ENCODE assay signal across 26 cellular contexts in genomic region chr6:48099713-48100675, GRCh38. TPM values are rescaled to one million over a fixed set of nuclear protein-coding genes. Genes with fewer than 3 reads are reported as not detected.
A peak's percentile ranks its signal among the peaks of the same experiment; 100 is the strongest.
DNase-seq lines count a peak whose midpoint lies in the region; ATAC-seq, FAIRE-seq and TF ChIP-seq lines count a peak whose summit lies in the region.
"Had no signal": no experiment of that assay in that cellular context is flagged by ENCODE, and none has a peak within 500 bp of the region (broad histone marks: within the 10 kb centered on the region; RNA-seq: fewer than 3 reads in every experiment).

No MANE protein-coding gene starts in this region.

- H3K27me3 ChIP-seq in SK-N-SH (ENCODE audit: insufficient read depth) = no peaks in the 10 kb centered on the region
- H3K27me3 ChIP-seq in HepG2 (ENCODE audit: control insufficient read depth in 1 of 2, insufficient read depth in 2 of 2, low read length in 2 of 2) = no peaks in the 10 kb centered on the region
- H3K27me3 ChIP-seq in pancreas = no peaks in the 10 kb centered on the region
- H3K27me3 ChIP-seq: left lung, SJSA1, stomach, thyroid gland had no signal

- TF ChIP-seq POLR2A in HepG2 (IDR thresholded peaks at IDR 0.05; ENCODE audit: insufficient read depth in 1 of 2, low read depth in 2 of 2, low read length in 2 of 2) = no peak

- intact Hi-C loops in HepG2 (cut with micrococcal nuclease; ENCODE audit: unreplicated experiment) (no loop called here), pancreas (cut with DNase I) (no loop called here)

- no peaks in the 10 kb centered on the region for H3K9me2 ChIP-seq in SK-N-SH

- TF ChIP-seq RAD21 in SK-N-SH (IDR thresholded peaks at IDR 0.05; ENCODE audit: low read length) = no peak
- no peak for TF ChIP-seq RAD21 in HepG2 (CRISPR knock-in tag; IDR thresholded peaks at IDR 0.05)

- H3K36me3 ChIP-seq in SK-N-SH (replicated peaks in 1 of 2; ENCODE audit: control insufficient read depth in 1 of 2, insufficient read depth in 2 of 2, low read length in 1 of 2) (peaks cover 3 to 11% of the 10 kb centered on the region in 2 experiments), HepG2 (replicated peaks in 1 of 2; ENCODE audit: control insufficient read depth in 1 of 2, insufficient read depth in 2 of 2, low read length in 2 of 2) (peaks cover 5 to 26% of the 10 kb centered on the region in 2 experiments), pancreas (no peaks in the 10 kb centered on the region)
- H3K36me3 ChIP-seq: left lung, SJSA1, stomach, thyroid gland had no signal

- no peak for TF ChIP-seq CTCF in SK-N-SH (IDR thresholded peaks at IDR 0.05)
- no peak for TF ChIP-seq CTCF in HepG2 (CRISPR knock-in tag; IDR thresholded peaks at IDR 0.05)
- TF ChIP-seq CTCF in pancreas (IDR thresholded peaks at IDR 0.05) = no peak

- DNase-seq in GM18507 (ENCODE audit: extremely low spot score, insufficient read length, low read depth) (no peak), SK-N-SH (no peak), HepG2 (ENCODE audit: low spot score) (no peak), pancreas (no peak)
- no peak for DNase-seq in effector CD4-positive, alpha-beta T cell
- DNase-seq: ACHN; activated CD4-positive, CD25-positive, alpha-beta regulatory T cell treated with anti-CD3 and anti-CD28 coated beads, Interleukin-2, amount 50 U/mL, for 72 hours; activated effector memory CD4-positive, alpha-beta T cell treated with anti-CD3 and anti-CD28 coated beads, Interleukin-2, amount 50 U/mL, for 16 hours; activated naive CD8-positive, alpha-beta T cell treated with anti-CD3 and anti-CD28 coated beads for 36 hours; aorta; naive B cell; NCI-H1105; NCI-H345; NCI-H82; occipital lobe; RPMI8226; stimulated activated CD8-positive, alpha-beta memory T cell treated with anti-CD3 and anti-CD28 coated beads, Interleukin-4, amount 100 ng/mL, for 48 hours; stomach had no signal

- BruUV-seq in HepG2 (replicated peaks; lab: Mats Ljungman, UMichigan) = TSS peak; percentile 1

- H3K27ac ChIP-seq in SK-N-SH (ENCODE audit: low read depth in 2 of 2, low read length in 1 of 2) = peak overlapping the region; percentile 55 to 58
- H3K27ac ChIP-seq in HepG2 (ENCODE audit: extremely low read length, insufficient read depth, low read length) = no peak overlapping the region
- H3K27ac ChIP-seq in pancreas = no peak overlapping the region
- H3K27ac ChIP-seq: SJSA1, skin epidermis, stomach, thyroid gland had no signal

- H3K79me2 ChIP-seq in SK-N-SH (ENCODE audit: insufficient read depth) (peaks cover 85% of the 10 kb centered on the region), HepG2 (ENCODE audit: insufficient read depth, low read length) (peaks cover 86% of the 10 kb centered on the region)

- peak overlapping the region; percentile 43 for H3K4me2 ChIP-seq in SK-N-SH
- no peak overlapping the region for H3K4me2 ChIP-seq in HepG2 (ENCODE audit: low read depth, low read length)
- H3K4me2 ChIP-seq: GM23338 had no signal

- H3K9me3 ChIP-seq in SK-N-SH (no peaks in the 10 kb centered on the region), HepG2 (ENCODE audit: low read length) (no peaks in the 10 kb centered on the region), pancreas (no peaks in the 10 kb centered on the region)
- H3K9me3 ChIP-seq: left lung, SJSA1, stomach, thyroid gland had no signal

- POLR2A ChIA-PET in SK-N-SH (lab: Yijun Ruan, JAX) (no interaction called here), HepG2 (lab: Yijun Ruan, JAX) (no interaction called here)

- H2AFZ ChIP-seq in SK-N-SH (ENCODE audit: low read depth) (peak overlapping the region; percentile 44; the same call in 1 of the 2 replicates), HepG2 (ENCODE audit: low read length) (no peak overlapping the region)
- H2AFZ ChIP-seq: GM23338 had no signal

- CTCF ChIA-PET in SK-N-SH (lab: Yijun Ruan, JAX) = interaction anchor here (1.2 kb wide), 1 partner anchor 12 kb away, joined by 3 read pairs; no protein-coding TSS in a partner anchor
- CTCF ChIA-PET in HepG2 (lab: Yijun Ruan, JAX; ENCODE audit: low intra/inter-chr PET ratio, low total read pairs) = no interaction called here

- H3K9ac ChIP-seq in SK-N-SH (peak overlapping the region; percentile 30), HepG2 (ENCODE audit: insufficient read depth, low read depth, low read length) (no peak overlapping the region)

- peak; percentile 36 for ATAC-seq in HG02610 (IDR thresholded peaks at IDR 0.05; ENCODE audit: unreplicated experiment)
- ATAC-seq in HepG2 = no peak
- no peak for ATAC-seq in HG02840 (IDR thresholded peaks at IDR 0.05; ENCODE audit: low FRiP score, unreplicated experiment)
- no peak for ATAC-seq in pancreas
- ATAC-seq: GM23338, K562, left lung had no signal

- 21% methylated on average over 4 of the region's 4 CpGs for WGBS in SK-N-SH (ENCODE audit: low lambda C conversion rate)
- WGBS in HepG2 (ENCODE audit: low lambda C conversion rate) = 87% methylated on average over 4 of the region's 4 CpGs
- 32 to 46% methylated on average over 4 of the region's 4 CpGs for WGBS in pancreas, 2 donors

- H3F3A ChIP-seq in SK-N-SH (replicated peaks; ENCODE audit: insufficient read depth) = peaks cover 13% of the 10 kb centered on the region

- peaks cover 3% of the 10 kb centered on the region; the same call in 1 of the 2 replicates for H4K20me1 ChIP-seq in SK-N-SH (ENCODE audit: insufficient read depth)
- H4K20me1 ChIP-seq in HepG2 (ENCODE audit: insufficient read depth, low read length) = peaks cover 63% of the 10 kb centered on the region

- peak overlapping the region in 1 of 2 experiments; percentile 11; a peak in 1 of 4 replicates for H3K4me3 ChIP-seq in SK-N-SH (ENCODE audit: low read depth in 2 of 2, low read length in 1 of 2)
- H3K4me3 ChIP-seq in HepG2 (replicated peaks in 1 of 3; ENCODE audit: insufficient read depth in 1 of 3, low read depth in 2 of 3, low read length in 3 of 3) = no peak overlapping the region
- H3K4me3 ChIP-seq in pancreas = no peak overlapping the region
- H3K4me3 ChIP-seq: GM23338, K562, left lung, SJSA1, skin epidermis, stomach, thyroid gland had no signal

- TF ChIP-seq EP300 in SK-N-SH (IDR thresholded peaks at IDR 0.05; ENCODE audit: borderline replicate concordance in 1 of 2, low read depth in 1 of 2, low read length in 1 of 2) (no peak), HepG2 (IDR thresholded peaks at IDR 0.05; ENCODE audit: low read depth in 2 of 2, low read length in 2 of 2) (no peak), HepG2 (CRISPR knock-in tag; IDR thresholded peaks at IDR 0.05; ENCODE audit: borderline replicate concordance) (no peak)

- H3K4me1 ChIP-seq in SK-N-SH (ENCODE audit: control insufficient read depth in 1 of 2, insufficient read depth in 2 of 2, low read depth in 1 of 2, low read length in 1 of 2) (peaks cover 0 to 7% of the 10 kb centered on the region in 2 experiments; a peak in 2 of 4 replicates), HepG2 (ENCODE audit: insufficient read depth, low read length) (peaks cover 57% of the 10 kb centered on the region), pancreas (no peaks in the 10 kb centered on the region)
- H3K4me1 ChIP-seq: left lung, stomach, thyroid gland had no signal

- in situ Hi-C loops in HepG2 (cut with HindIII; ENCODE audit: extremely low pct_ligation_motif_present, low pct_unique_long_range_greater_than_20kb) = no loop called here

- FAIRE-seq in GM18507 (lab: Jason Lieb, UNC) (peak; percentile 18), HepG2 (lab: Jason Lieb, UNC) (no peak), pancreas (lab: Jason Lieb, UNC) (no peak)
- FAIRE-seq: K562 had no signal

TF ChIP-seq in SK-N-SH, 30 proteins besides CTCF, POLR2A, EP300 and RAD21 (continues in another document):
- TF ChIP-seq GATA2 (CRISPR knock-in tag; IDR thresholded peaks at IDR 0.05) (no peak), SMC3 (IDR thresholded peaks at IDR 0.05; ENCODE audit: low read depth, low read length) (no peak), POLR2AphosphoS5 (IDR thresholded peaks at IDR 0.05; ENCODE audit: low read depth, low read length) (no peak), NFIC (IDR thresholded peaks at IDR 0.05; ENCODE audit: borderline replicate concordance) (no peak)

RNA-seq across cellular contexts. Expression of gene PTCHD4, which starts 11.0 kb away (rescaled TPM):
- polyA plus RNA-seq in SK-N-SH (2012; rRNA removed) (4.0 and 5.1 TPM in 2 replicates), HepG2 (2011; rRNA removed) (21.9 and 28.4 TPM in 2 replicates), pancreas (under 1 TPM; 0.16 to 0.19 TPM)
- polyA plus RNA-seq in SK-N-SH (2012; cell fraction: cytosol; rRNA removed) = 5.0 and 5.2 TPM in 2 replicates
- polyA plus RNA-seq in SK-N-SH (2012; cell fraction: nucleus; rRNA removed) = 2.4 and 4.7 TPM in 2 replicates
- total RNA-seq in HepG2 (2016; rRNA removed; fragmentation: Illumina TruSeq; extraction: Trizol) (32.9 and 35.7 TPM in 2 replicates), pancreas (under 1 TPM; 0.06 to 0.59 (median 0.22) TPM)
- 18.0 and 20.6 TPM in 2 replicates for total RNA-seq in HepG2 (2016; cell fraction: cytosol; rRNA removed; fragmentation: Illumina TruSeq; extraction: Trizol; ENCODE audit: low read depth)
- 30.6 and 34.3 TPM in 2 replicates for total RNA-seq in HepG2 (2016; cell fraction: insoluble cytoplasmic fraction; rRNA removed; fragmentation: Illumina TruSeq; extraction: Trizol)
- 26.1 and 27.2 TPM in 2 replicates for total RNA-seq in HepG2 (2016; cell fraction: membrane; rRNA removed; fragmentation: Illumina TruSeq; extraction: Trizol)
- 48.1 and 50.6 TPM in 2 replicates for total RNA-seq in HepG2 (2016; cell fraction: nucleus; rRNA removed; fragmentation: Illumina TruSeq; extraction: Trizol)
- polyA plus RNA-seq in HepG2 (2011; cell fraction: cytosol; rRNA removed) = 16.5 and 20.5 TPM in 2 replicates
- polyA plus RNA-seq in HepG2 (2011; cell fraction: nucleus; rRNA removed) = 18.5 and 20.8 TPM in 2 replicates
- polyA plus RNA-seq in HepG2 (2012) = 15.1 and 20.3 TPM in 2 replicates
- polyA plus RNA-seq in HepG2 (2016; cell fraction: cytosol; fragmentation: Illumina TruSeq; extraction: Trizol; ENCODE audit: low read depth) = 3.9 and 4.7 TPM in 2 replicates
- polyA plus RNA-seq in HepG2 (2016; cell fraction: insoluble cytoplasmic fraction; fragmentation: Illumina TruSeq; extraction: Trizol; ENCODE audit: low read depth) = 28.4 and 29.3 TPM in 2 replicates
- 12.5 and 12.7 TPM in 2 replicates for polyA plus RNA-seq in HepG2 (2016; cell fraction: membrane; fragmentation: Illumina TruSeq; extraction: Trizol; ENCODE audit: low read depth)
- polyA plus RNA-seq in HepG2 (2016; cell fraction: nucleus; fragmentation: Illumina TruSeq; extraction: Trizol; ENCODE audit: insufficient read depth, low read depth) = 20.7 and 24.1 TPM in 2 replicates
- 0.07 and 80.1 TPM in 2 replicates for polyA minus RNA-seq in HepG2 (2011; rRNA and poly(A)+ RNA removed; ENCODE audit: low replicate concordance)
- polyA minus RNA-seq in HepG2 (2011; cell fraction: cytosol; rRNA and poly(A)+ RNA removed) = 19.2 and 19.8 TPM in 2 replicates
- polyA minus RNA-seq in HepG2 (2011; cell fraction: nucleus; rRNA and poly(A)+ RNA removed) = 148 and 164 TPM in 2 replicates
- total RNA-seq: activated naive CD8-positive, alpha-beta T cell treated with anti-CD3 and anti-CD28 coated beads for 36 hours; K562 had no signal
- polyA plus RNA-seq: K562 had no signal

Comparison
In these comparisons a context has a peak if more than half of its experiments do, and no peak if none do; other contexts are left out.
1. H3K27ac ChIP-seq: peak in SK-N-SH (2 of 2); none in HepG2 (single experiment) and pancreas (0 of 4).